9 cellular contexts compared by ENCODE assay signal in genomic region chr7:55538538-55538937, GRCh38. TPM values are rescaled to one million over a fixed set of nuclear protein-coding genes. Genes with fewer than 3 reads are reported as not detected.
DNase-seq lines count a peak whose midpoint lies in the region; ATAC-seq and TF ChIP-seq lines count a peak whose summit lies in the region.
"Had no signal": no experiment of that assay in that cellular context is flagged by ENCODE, and none has a peak within 500 bp of the region (broad histone marks: within the 10 kb centered on the region; RNA-seq: fewer than 3 reads in every experiment).

No MANE protein-coding gene starts in this region.

- no peak for TF ChIP-seq POLR2A in IMR-90 (IDR thresholded peaks at IDR 0.05; ENCODE audit: low read depth, low read length)

- H3K9ac ChIP-seq in IMR-90 (ENCODE audit: low read depth, low read length) = no peak overlapping the region

- intact Hi-C loops in IMR-90 (cut with micrococcal nuclease) = no loop called here

- peaks cover 32 to 84% of the 10 kb centered on the region in 2 experiments for H3K79me1 ChIP-seq in IMR-90 (ENCODE audit: low read depth in 1 of 2, low read length in 2 of 2)

- H3K4me3 ChIP-seq in IMR-90 (ENCODE audit: insufficient read depth, low read depth, low read length) (no peak overlapping the region), astrocyte of the spinal cord (ENCODE audit: low read depth, low read length) (no peak overlapping the region)

- peaks cover 26% of the 10 kb centered on the region for H3K4me1 ChIP-seq in IMR-90 (ENCODE audit: control insufficient read depth, insufficient read depth, low read length)

- CTCF ChIA-PET in IMR-90 (lab: Yijun Ruan, JAX) = no interaction called here

- dilution Hi-C loops in IMR-90 (cut with HindIII; ENCODE audit: low sequenced_read_pairs, unreplicated experiment) = no loop called here

- ATAC-seq in IMR-90 (ENCODE audit: low read depth) = peak; percentile 74
- ATAC-seq in HG02870 (IDR thresholded peaks at IDR 0.05; ENCODE audit: unreplicated experiment) = no peak

- BruUV-seq in IMR-90 (replicated peaks; lab: Mats Ljungman, UMichigan) = no TSS peak

- no peak overlapping the region; the same call in 1 of the 2 replicates for H2AK5ac ChIP-seq in IMR-90 (ENCODE audit: low read depth, low read length)

- H2AK9ac ChIP-seq in IMR-90 (replicated peaks; ENCODE audit: low read depth, low read length, poor library complexity) = no peak overlapping the region

- POLR2A ChIA-PET in IMR-90 (lab: Charles Lee; ENCODE audit: unreplicated experiment) = no interaction called here

- H2AFZ ChIP-seq in IMR-90 (replicated peaks; ENCODE audit: low read length, poor library complexity) = no peak overlapping the region

- WGBS in IMR-90 (ENCODE audit: extremely low coverage in 2 of 2, insufficient read length in 1 of 2), 2 experiments = no CpG with 5 or more reads among the region's 3 CpGs

- no peak overlapping the region for H3K56ac ChIP-seq in IMR-90 (ENCODE audit: extremely low read depth, insufficient read depth, low read length)

- no peak overlapping the region for H2BK15ac ChIP-seq in IMR-90 (ENCODE audit: low read depth, low read length)

- H3K27me3 ChIP-seq in IMR-90 (ENCODE audit: control insufficient read depth, insufficient read depth, low read length) = no peaks in the 10 kb centered on the region

- peaks cover 63% of the 10 kb centered on the region for H4K20me1 ChIP-seq in IMR-90 (ENCODE audit: insufficient read depth, low read length)

- H3K9me3 ChIP-seq in IMR-90 (ENCODE audit: control insufficient read depth, insufficient read depth, low read length) = no peaks in the 10 kb centered on the region

- in situ Hi-C loops in IMR-90 (cut with MboI; ENCODE audit: low sequenced_read_pairs) = no loop called here
- in situ Hi-C loops in astrocyte of the spinal cord (cut with HindIII; ENCODE audit: low sequenced_read_pairs) = no loop called here

- no peak overlapping the region for H4K5ac ChIP-seq in IMR-90 (ENCODE audit: low read depth, low read length)

- H3K4me2 ChIP-seq in IMR-90 (ENCODE audit: low read depth, low read length) = peak overlapping the region; percentile 60; the same call in 1 of the 2 replicates

- H2BK20ac ChIP-seq in IMR-90 (ENCODE audit: low read depth, low read length) = peak overlapping the region; percentile 5

- peak overlapping the region; percentile 51 for H2BK5ac ChIP-seq in IMR-90 (ENCODE audit: low read depth, low read length, poor library complexity, severe bottlenecking)

- peak overlapping the region; percentile 33; the same call in 1 of the 2 replicates for H3K18ac ChIP-seq in IMR-90 (ENCODE audit: low read depth, low read length)

- H4K91ac ChIP-seq in IMR-90 (ENCODE audit: insufficient read depth, low read depth, low read length) = no peak overlapping the region

- peaks cover 2% of the 10 kb centered on the region; the same call in 1 of the 2 replicates for H3K36me3 ChIP-seq in IMR-90 (ENCODE audit: control insufficient read depth, insufficient read depth, low read length)

- H2BK120ac ChIP-seq in IMR-90 (ENCODE audit: low read depth, low read length) = peak overlapping the region; percentile 31; the same call in 1 of the 2 replicates

- H3K27ac ChIP-seq in IMR-90 (ENCODE audit: insufficient read depth, low read length) = no peak overlapping the region
- no peak overlapping the region for H3K27ac ChIP-seq in substantia nigra (ENCODE audit: low read depth, low read length, poor library complexity, severe bottlenecking)

- no peak overlapping the region for H3K14ac ChIP-seq in IMR-90 (replicated peaks; ENCODE audit: low read depth, low read length)

- H3K9me1 ChIP-seq in IMR-90 (ENCODE audit: insufficient read depth, low read length) = peaks cover 46% of the 10 kb centered on the region

- no peak overlapping the region for H4K8ac ChIP-seq in IMR-90 (ENCODE audit: low read depth in 2 of 2, low read length in 2 of 2)

- DNase-seq in CD1c-positive myeloid dendritic cell (ENCODE audit: extremely low spot score) = peak; percentile 83
- peak; percentile 97 for DNase-seq in IMR-90
- peak; percentile 90 for DNase-seq in astrocyte of the spinal cord (ENCODE audit: low read depth, low spot score)
- DNase-seq in myocyte (ENCODE audit: low read depth) = peak; percentile 74
- DNase-seq in substantia nigra (lab: John Stamatoyannopoulos, UW) = no peak
- no peak for DNase-seq in activated effector memory CD4-positive, alpha-beta T cell treated with anti-CD3 and anti-CD28 coated beads, Interleukin-2, amount 50 U/mL, for 16 hours
- DNase-seq in NCI-H1105 treated with DMSO at 0.1 percent for 48 hours (lab: John Stamatoyannopoulos, UW) = no peak
- DNase-seq: NCI-H1417 had no signal

- H3K4ac ChIP-seq in IMR-90 (ENCODE audit: low read depth, low read length) = no peak overlapping the region

- peak; percentile 21; the same call in 1 of the 2 replicates for TF ChIP-seq RAD21 in IMR-90 (IDR thresholded peaks at IDR 0.05; ENCODE audit: low read length)

- TF ChIP-seq CTCF in IMR-90 (conservative IDR thresholded peaks at IDR 0.05; ENCODE audit: low read depth, low read length) = no peak
- TF ChIP-seq CTCF in astrocyte of the spinal cord (IDR thresholded peaks at IDR 0.05; ENCODE audit: low read depth, low read length) = no peak

- H3K23ac ChIP-seq in IMR-90 (ENCODE audit: low read depth, low read length) = no peak overlapping the region

TF ChIP-seq in IMR-90, 13 proteins besides CTCF, POLR2A, EP300 and RAD21:
- TF ChIP-seq ELK1 (IDR thresholded peaks at IDR 0.05; ENCODE audit: borderline replicate concordance, low read depth, low read length) (no peak), CEBPB (IDR thresholded peaks at IDR 0.05; ENCODE audit: low read depth, low read length) (peak; percentile 85), SMC3 (IDR thresholded peaks at IDR 0.05; ENCODE audit: low read depth, low read length) (no peak), MXI1 (IDR thresholded peaks at IDR 0.05; ENCODE audit: borderline replicate concordance, low read depth, low read length) (no peak), FOS (IDR thresholded peaks at IDR 0.05; ENCODE audit: low read depth, low read length) (peak; percentile 88), CHD1 (IDR thresholded peaks at IDR 0.05; ENCODE audit: low read depth, low read length) (no peak), MAFK (IDR thresholded peaks at IDR 0.05; ENCODE audit: low read depth, low read length) (no peak), RFX5 (IDR thresholded peaks at IDR 0.05; ENCODE audit: low read depth, low read length) (no peak), BHLHE40 (IDR thresholded peaks at IDR 0.05; ENCODE audit: low read depth, low read length) (peak; percentile 19; the same call in 1 of the 2 replicates), RCOR1 (IDR thresholded peaks at IDR 0.05; ENCODE audit: insufficient replicate concordance, low read length) (no peak), NFE2L2 (IDR thresholded peaks at IDR 0.05; ENCODE audit: low read depth, low read length) (no peak), USF2 (IDR thresholded peaks at IDR 0.05; ENCODE audit: low read depth, low read length) (no peak), MAZ (IDR thresholded peaks at IDR 0.05; ENCODE audit: borderline replicate concordance, low read depth, low read length) (no peak)

RNA-seq across cellular contexts. Expression of gene VOPP1, which starts 33.8 kb away (rescaled TPM):
- total RNA-seq in IMR-90 (2012; rRNA removed) = 94.5 and 94.7 TPM in 2 replicates
- 54.5 and 60.2 TPM in 2 replicates for polyA plus RNA-seq in IMR-90 (2012; rRNA removed)
- 39.0 and 52.2 TPM in 2 replicates for polyA plus RNA-seq in IMR-90 (2012; cell fraction: cytosol; rRNA removed)
- 26.0 and 27.4 TPM in 2 replicates for polyA plus RNA-seq in IMR-90 (2012; cell fraction: nucleus; rRNA removed; ENCODE audit: low replicate concordance)
- total RNA-seq in myocyte = 57.5 TPM in 2 replicates
- 149 TPM for polyA plus RNA-seq in myocyte (2012)

Comparison
In these comparisons a context has a peak if more than half of its experiments do, and no peak if none do; other contexts are left out.
1. DNase-seq: peak in CD1c-positive myeloid dendritic cell (single experiment), IMR-90 (single experiment), astrocyte of the spinal cord (single experiment) and myocyte (single experiment); none in substantia nigra (0 of 49), activated effector memory CD4-positive, alpha-beta T cell treated with anti-CD3 and anti-CD28 coated beads, Interleukin-2, amount 50 U/mL, for 16 hours (single experiment) and NCI-H1105 treated with DMSO at 0.1 percent for 48 hours (single experiment).